Comparison of ENCODE assay signal across 1 cellular context in genomic region chr5:111398013-111398412, GRCh38.
TF ChIP-seq lines count a peak whose summit lies in the region.

No MANE protein-coding gene starts in this region.

TF ChIP-seq in GM12878, 131 proteins besides CTCF, POLR2A, EP300 and RAD21 (continued from another document and continues in another):
- TF ChIP-seq, protein P1, sequence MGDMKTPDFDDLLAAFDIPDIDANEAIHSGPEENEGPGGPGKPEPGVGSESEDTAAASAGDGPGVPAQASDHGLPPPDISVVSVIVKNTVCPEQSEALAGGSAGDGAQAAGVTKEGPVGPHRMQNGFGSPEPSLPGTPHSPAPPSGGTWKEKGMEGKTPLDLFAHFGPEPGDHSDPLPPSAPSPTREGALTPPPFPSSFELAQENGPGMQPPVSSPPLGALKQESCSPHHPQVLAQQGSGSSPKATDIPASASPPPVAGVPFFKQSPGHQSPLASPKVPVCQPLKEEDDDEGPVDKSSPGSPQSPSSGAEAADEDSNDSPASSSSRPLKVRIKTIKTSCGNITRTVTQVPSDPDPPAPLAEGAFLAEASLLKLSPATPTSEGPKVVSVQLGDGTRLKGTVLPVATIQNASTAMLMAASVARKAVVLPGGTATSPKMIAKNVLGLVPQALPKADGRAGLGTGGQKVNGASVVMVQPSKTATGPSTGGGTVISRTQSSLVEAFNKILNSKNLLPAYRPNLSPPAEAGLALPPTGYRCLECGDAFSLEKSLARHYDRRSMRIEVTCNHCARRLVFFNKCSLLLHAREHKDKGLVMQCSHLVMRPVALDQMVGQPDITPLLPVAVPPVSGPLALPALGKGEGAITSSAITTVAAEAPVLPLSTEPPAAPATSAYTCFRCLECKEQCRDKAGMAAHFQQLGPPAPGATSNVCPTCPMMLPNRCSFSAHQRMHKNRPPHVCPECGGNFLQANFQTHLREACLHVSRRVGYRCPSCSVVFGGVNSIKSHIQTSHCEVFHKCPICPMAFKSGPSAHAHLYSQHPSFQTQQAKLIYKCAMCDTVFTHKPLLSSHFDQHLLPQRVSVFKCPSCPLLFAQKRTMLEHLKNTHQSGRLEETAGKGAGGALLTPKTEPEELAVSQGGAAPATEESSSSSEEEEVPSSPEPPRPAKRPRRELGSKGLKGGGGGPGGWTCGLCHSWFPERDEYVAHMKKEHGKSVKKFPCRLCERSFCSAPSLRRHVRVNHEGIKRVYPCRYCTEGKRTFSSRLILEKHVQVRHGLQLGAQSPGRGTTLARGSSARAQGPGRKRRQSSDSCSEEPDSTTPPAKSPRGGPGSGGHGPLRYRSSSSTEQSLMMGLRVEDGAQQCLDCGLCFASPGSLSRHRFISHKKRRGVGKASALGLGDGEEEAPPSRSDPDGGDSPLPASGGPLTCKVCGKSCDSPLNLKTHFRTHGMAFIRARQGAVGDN (IDR thresholded peaks at IDR 0.05): no peak
- TF ChIP-seq SREBF2 (IDR thresholded peaks at IDR 0.05; ENCODE audit: low read length) (no peak), NBN (IDR thresholded peaks at IDR 0.05) (no peak), SMC3 (IDR thresholded peaks at IDR 0.05; ENCODE audit: borderline replicate concordance, low read length) (no peak), YBX1 (IDR thresholded peaks at IDR 0.05) (no peak), TCF7 (IDR thresholded peaks at IDR 0.05; ENCODE audit: borderline replicate concordance) (peak; percentile 98), RCOR1 (conservative IDR thresholded peaks at IDR 0.05; ENCODE audit: low read depth, low read length) (no peak), GABPA (IDR thresholded peaks at IDR 0.05; ENCODE audit: low read depth) (peak; percentile 57; the same call in 1 of the 2 replicates), TARDBP (IDR thresholded peaks at IDR 0.05; ENCODE audit: borderline replicate concordance) (no peak), CEBPB (IDR thresholded peaks at IDR 0.05; ENCODE audit: borderline replicate concordance in 1 of 2, low read depth in 2 of 2, low read length in 2 of 2) (0 out of 4 replicates have a peak, but pooled peaks of 1 of the 2 experiments have one; percentile 15), CBFB (IDR thresholded peaks at IDR 0.05; ENCODE audit: low read depth) (peak; percentile 48; the same call in 1 of the 2 replicates), GATAD2B (conservative IDR thresholded peaks at IDR 0.05; ENCODE audit: low read depth) (no peak), IRF4 (IDR thresholded peaks at IDR 0.05; ENCODE audit: low read depth, low read length) (peak; percentile 82; the same call in 1 of the 2 replicates), RBBP5 (conservative IDR thresholded peaks at IDR 0.05) (no peak), FOXM1 (IDR thresholded peaks at IDR 0.05; ENCODE audit: low read depth, low read length) (peak; percentile 70; the same call in 1 of the 2 replicates), DPF2 (IDR thresholded peaks at IDR 0.05) (no peak), NFYA (IDR thresholded peaks at IDR 0.05; ENCODE audit: borderline replicate concordance, low read depth, low read length) (no peak), SUZ12 (IDR thresholded peaks at IDR 0.05; ENCODE audit: unreplicated experiment) (no peak), ATF2 (IDR thresholded peaks at IDR 0.05; ENCODE audit: low read length) (peak; percentile 75), POU2F2 (IDR thresholded peaks at IDR 0.05; ENCODE audit: borderline replicate concordance, low read depth, low read length) (peak; percentile 58; the same call in 1 of the 3 replicates), KAT2A (conservative IDR thresholded peaks at IDR 0.05; ENCODE audit: control insufficient read depth, low read depth, low read length) (no peak), EGR1 (IDR thresholded peaks at IDR 0.05; ENCODE audit: borderline replicate concordance in 1 of 2, low read depth in 2 of 2, low read length in 2 of 2) (no peak), PAX5 (IDR thresholded peaks at IDR 0.05; ENCODE audit: borderline replicate concordance, low read depth, low read length) (peak; percentile 13; the same call in 1 of the 2 replicates), CHD2 (IDR thresholded peaks at IDR 0.05; ENCODE audit: borderline replicate concordance, low read depth, low read length) (no peak), TCF12 (IDR thresholded peaks at IDR 0.05; ENCODE audit: low read depth, low read length) (no peak), ETV6 (conservative IDR thresholded peaks at IDR 0.05 in 1 of 2, IDR thresholded peaks at IDR 0.05 in 1 of 2; ENCODE audit: borderline replicate concordance in 1 of 2, low read depth in 1 of 2) (peak in 1 of 2 experiments; percentile 57; a peak in 1 of 4 replicates), SRF (IDR thresholded peaks at IDR 0.05; ENCODE audit: low read depth in 2 of 2, low read length in 2 of 2) (peak in 1 of 2 experiments; percentile 65; a peak in 1 of 4 replicates), SUPT20H (IDR thresholded peaks at IDR 0.05; ENCODE audit: borderline replicate concordance, control insufficient read depth, low read depth, low read length) (no peak), SMAD5 (IDR thresholded peaks at IDR 0.05; ENCODE audit: low read depth) (no peak), NRF1 (conservative IDR thresholded peaks at IDR 0.05; ENCODE audit: low read depth, low read length) (no peak), MTA3 (IDR thresholded peaks at IDR 0.05; ENCODE audit: borderline replicate concordance, low read length) (no peak), BCL11A (IDR thresholded peaks at IDR 0.05; ENCODE audit: low read depth, low read length) (peak; percentile 73), SREBF1 (IDR thresholded peaks at IDR 0.05; ENCODE audit: low read length) (no peak), SMARCA5 (IDR thresholded peaks at IDR 0.05) (no peak)
- TF ChIP-seq, protein P2, sequence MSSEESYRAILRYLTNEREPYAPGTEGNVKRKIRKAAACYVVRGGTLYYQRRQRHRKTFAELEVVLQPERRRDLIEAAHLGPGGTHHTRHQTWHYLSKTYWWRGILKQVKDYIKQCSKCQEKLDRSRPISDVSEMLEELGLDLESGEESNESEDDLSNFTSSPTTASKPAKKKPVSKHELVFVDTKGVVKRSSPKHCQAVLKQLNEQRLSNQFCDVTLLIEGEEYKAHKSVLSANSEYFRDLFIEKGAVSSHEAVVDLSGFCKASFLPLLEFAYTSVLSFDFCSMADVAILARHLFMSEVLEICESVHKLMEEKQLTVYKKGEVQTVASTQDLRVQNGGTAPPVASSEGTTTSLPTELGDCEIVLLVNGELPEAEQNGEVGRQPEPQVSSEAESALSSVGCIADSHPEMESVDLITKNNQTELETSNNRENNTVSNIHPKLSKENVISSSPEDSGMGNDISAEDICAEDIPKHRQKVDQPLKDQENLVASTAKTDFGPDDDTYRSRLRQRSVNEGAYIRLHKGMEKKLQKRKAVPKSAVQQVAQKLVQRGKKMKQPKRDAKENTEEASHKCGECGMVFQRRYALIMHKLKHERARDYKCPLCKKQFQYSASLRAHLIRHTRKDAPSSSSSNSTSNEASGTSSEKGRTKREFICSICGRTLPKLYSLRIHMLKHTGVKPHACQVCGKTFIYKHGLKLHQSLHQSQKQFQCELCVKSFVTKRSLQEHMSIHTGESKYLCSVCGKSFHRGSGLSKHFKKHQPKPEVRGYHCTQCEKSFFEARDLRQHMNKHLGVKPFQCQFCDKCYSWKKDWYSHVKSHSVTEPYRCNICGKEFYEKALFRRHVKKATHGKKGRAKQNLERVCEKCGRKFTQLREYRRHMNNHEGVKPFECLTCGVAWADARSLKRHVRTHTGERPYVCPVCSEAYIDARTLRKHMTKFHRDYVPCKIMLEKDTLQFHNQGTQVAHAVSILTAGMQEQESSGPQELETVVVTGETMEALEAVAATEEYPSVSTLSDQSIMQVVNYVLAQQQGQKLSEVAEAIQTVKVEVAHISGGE (CRISPR knock-in tag; IDR thresholded peaks at IDR 0.05): no peak
- TF ChIP-seq, protein P3, sequence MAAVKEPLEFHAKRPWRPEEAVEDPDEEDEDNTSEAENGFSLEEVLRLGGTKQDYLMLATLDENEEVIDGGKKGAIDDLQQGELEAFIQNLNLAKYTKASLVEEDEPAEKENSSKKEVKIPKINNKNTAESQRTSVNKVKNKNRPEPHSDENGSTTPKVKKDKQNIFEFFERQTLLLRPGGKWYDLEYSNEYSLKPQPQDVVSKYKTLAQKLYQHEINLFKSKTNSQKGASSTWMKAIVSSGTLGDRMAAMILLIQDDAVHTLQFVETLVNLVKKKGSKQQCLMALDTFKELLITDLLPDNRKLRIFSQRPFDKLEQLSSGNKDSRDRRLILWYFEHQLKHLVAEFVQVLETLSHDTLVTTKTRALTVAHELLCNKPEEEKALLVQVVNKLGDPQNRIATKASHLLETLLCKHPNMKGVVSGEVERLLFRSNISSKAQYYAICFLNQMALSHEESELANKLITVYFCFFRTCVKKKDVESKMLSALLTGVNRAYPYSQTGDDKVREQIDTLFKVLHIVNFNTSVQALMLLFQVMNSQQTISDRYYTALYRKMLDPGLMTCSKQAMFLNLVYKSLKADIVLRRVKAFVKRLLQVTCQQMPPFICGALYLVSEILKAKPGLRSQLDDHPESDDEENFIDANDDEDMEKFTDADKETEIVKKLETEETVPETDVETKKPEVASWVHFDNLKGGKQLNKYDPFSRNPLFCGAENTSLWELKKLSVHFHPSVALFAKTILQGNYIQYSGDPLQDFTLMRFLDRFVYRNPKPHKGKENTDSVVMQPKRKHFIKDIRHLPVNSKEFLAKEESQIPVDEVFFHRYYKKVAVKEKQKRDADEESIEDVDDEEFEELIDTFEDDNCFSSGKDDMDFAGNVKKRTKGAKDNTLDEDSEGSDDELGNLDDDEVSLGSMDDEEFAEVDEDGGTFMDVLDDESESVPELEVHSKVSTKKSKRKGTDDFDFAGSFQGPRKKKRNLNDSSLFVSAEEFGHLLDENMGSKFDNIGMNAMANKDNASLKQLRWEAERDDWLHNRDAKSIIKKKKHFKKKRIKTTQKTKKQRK (IDR thresholded peaks at IDR 0.05; ENCODE audit: low read depth, low read length): no peak
- TF ChIP-seq, protein P4, sequence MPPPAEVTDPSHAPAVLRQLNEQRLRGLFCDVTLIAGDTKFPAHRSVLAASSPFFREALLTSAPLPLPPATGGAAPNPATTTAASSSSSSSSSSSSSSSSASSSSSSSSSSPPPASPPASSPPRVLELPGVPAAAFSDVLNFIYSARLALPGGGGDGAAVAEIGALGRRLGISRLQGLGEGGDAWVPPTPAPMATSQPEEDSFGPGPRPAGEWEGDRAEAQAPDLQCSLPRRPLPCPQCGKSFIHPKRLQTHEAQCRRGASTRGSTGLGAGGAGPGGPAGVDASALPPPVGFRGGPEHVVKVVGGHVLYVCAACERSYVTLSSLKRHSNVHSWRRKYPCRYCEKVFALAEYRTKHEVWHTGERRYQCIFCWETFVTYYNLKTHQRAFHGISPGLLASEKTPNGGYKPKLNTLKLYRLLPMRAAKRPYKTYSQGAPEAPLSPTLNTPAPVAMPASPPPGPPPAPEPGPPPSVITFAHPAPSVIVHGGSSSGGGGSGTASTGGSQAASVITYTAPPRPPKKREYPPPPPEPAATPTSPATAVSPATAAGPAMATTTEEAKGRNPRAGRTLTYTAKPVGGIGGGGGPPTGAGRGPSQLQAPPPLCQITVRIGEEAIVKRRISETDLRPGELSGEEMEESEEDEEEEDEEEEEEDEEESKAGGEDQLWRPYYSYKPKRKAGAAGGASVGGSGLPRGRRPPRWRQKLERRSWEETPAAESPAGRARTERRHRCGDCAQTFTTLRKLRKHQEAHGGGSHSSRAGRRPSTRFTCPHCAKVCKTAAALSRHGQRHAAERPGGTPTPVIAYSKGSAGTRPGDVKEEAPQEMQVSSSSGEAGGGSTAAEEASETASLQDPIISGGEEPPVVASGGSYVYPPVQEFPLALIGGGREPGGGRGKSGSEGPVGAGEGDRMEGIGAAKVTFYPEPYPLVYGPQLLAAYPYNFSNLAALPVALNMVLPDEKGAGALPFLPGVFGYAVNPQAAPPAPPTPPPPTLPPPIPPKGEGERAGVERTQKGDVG (CRISPR knock-in tag; IDR thresholded peaks at IDR 0.05): no peak
- TF ChIP-seq, protein P5, sequence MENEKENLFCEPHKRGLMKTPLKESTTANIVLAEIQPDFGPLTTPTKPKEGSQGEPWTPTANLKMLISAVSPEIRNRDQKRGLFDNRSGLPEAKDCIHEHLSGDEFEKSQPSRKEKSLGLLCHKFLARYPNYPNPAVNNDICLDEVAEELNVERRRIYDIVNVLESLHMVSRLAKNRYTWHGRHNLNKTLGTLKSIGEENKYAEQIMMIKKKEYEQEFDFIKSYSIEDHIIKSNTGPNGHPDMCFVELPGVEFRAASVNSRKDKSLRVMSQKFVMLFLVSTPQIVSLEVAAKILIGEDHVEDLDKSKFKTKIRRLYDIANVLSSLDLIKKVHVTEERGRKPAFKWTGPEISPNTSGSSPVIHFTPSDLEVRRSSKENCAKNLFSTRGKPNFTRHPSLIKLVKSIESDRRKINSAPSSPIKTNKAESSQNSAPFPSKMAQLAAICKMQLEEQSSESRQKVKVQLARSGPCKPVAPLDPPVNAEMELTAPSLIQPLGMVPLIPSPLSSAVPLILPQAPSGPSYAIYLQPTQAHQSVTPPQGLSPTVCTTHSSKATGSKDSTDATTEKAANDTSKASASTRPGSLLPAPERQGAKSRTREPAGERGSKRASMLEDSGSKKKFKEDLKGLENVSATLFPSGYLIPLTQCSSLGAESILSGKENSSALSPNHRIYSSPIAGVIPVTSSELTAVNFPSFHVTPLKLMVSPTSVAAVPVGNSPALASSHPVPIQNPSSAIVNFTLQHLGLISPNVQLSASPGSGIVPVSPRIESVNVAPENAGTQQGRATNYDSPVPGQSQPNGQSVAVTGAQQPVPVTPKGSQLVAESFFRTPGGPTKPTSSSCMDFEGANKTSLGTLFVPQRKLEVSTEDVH (IDR thresholded peaks at IDR 0.05; ENCODE audit: low read depth, partially characterized antibody): no peak
- TF ChIP-seq, protein P6, sequence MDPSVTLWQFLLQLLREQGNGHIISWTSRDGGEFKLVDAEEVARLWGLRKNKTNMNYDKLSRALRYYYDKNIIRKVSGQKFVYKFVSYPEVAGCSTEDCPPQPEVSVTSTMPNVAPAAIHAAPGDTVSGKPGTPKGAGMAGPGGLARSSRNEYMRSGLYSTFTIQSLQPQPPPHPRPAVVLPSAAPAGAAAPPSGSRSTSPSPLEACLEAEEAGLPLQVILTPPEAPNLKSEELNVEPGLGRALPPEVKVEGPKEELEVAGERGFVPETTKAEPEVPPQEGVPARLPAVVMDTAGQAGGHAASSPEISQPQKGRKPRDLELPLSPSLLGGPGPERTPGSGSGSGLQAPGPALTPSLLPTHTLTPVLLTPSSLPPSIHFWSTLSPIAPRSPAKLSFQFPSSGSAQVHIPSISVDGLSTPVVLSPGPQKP (IDR thresholded peaks at IDR 0.05; ENCODE audit: low read depth, low read length): no peak
